ENCODE assay signal across 15 cellular contexts in the genomic region with DNA sequence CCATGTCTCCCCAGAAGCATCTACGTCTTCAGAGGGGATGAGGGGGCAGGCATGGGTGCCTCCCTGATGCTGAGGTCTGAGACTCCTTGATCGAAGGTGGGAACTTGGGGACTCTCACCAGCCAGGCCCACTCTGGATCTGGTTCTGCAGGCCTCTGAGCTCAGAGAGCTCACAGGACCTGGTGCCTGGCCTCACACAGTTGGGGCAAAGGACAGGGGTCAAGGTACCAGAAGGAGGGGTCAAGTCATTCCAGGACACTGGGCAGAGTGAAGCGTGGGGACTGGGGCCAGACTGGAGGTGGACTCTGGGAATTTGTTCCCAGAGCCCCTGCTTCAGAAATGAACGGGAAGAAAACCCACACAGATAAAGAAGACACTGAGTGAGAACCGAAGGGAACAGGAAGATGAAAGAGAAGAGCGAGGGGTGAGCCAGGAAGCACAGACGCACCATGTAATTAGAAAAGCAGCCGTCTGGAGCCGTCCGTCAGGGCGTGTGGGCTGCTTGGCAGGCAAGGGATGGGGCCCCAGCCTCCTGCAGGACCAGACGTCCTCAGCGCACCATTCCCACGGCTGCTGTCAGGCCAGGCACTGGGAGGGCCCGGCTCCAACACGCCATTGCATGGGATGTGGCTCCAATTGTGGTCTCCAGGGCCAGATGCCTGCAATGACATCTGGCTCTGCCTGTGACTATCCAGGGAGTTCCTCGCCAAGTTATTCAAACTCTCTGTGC. TPM values are rescaled to one million over a fixed set of nuclear protein-coding genes. Genes with fewer than 3 reads are reported as not detected.
DNase-seq lines count a peak whose midpoint lies in the region; ATAC-seq and TF ChIP-seq lines count a peak whose summit lies in the region.
"Had no signal": no experiment of that assay in that cellular context is flagged by ENCODE, and none has a peak within 500 bp of the region (broad histone marks: within the 10 kb centered on the region; RNA-seq: fewer than 3 reads in every experiment).

No MANE protein-coding gene starts in this region.

- peak overlapping the region; percentile 68 to 99; a peak in 2 of 4 replicates for H4K8ac ChIP-seq in IMR-90 (ENCODE audit: low read depth in 2 of 2, low read length in 2 of 2)

- H3K4me3 ChIP-seq in IMR-90 (ENCODE audit: insufficient read depth, low read depth, low read length) (no peak overlapping the region), liver (ENCODE audit: low read depth in 1 of 3, low read length in 3 of 3) (no peak overlapping the region), smooth muscle cell (no peak overlapping the region)
- H3K4me3 ChIP-seq: stomach had no signal

- H3K36me3 ChIP-seq in IMR-90 (ENCODE audit: control insufficient read depth, insufficient read depth, low read length): peaks cover 30% of the 10 kb centered on the region; the same call in 1 of the 2 replicates
- H3K36me3 ChIP-seq in liver (ENCODE audit: control insufficient read depth in 4 of 4, insufficient read depth in 3 of 4, low read depth in 1 of 4, low read length in 3 of 4): peaks cover 0 to 2% (median 0%) of the 10 kb centered on the region in 4 donors
- no peaks in the 10 kb centered on the region for H3K36me3 ChIP-seq in smooth muscle cell (ENCODE audit: low read depth)
- H3K36me3 ChIP-seq: WERI-Rb-1 had no signal

- ATAC-seq in IMR-90 (ENCODE audit: low read depth) (no peak), GM21515 (IDR thresholded peaks at IDR 0.05; ENCODE audit: unreplicated experiment) (no peak)
- ATAC-seq: activated T-cell treated with anti-CD3 and anti-CD28 coated beads, Interleukin-2, amount 50 U/mL, for 4 hours; natural killer cell had no signal

- H2BK120ac ChIP-seq in IMR-90 (ENCODE audit: low read depth, low read length): peak overlapping the region; percentile 99

- peaks cover 3% of the 10 kb centered on the region for H4K20me1 ChIP-seq in IMR-90 (ENCODE audit: insufficient read depth, low read length)
- H4K20me1 ChIP-seq in smooth muscle cell (ENCODE audit: low read depth): no peaks in the 10 kb centered on the region

- H2AFZ ChIP-seq in IMR-90 (replicated peaks; ENCODE audit: low read length, poor library complexity) (peak overlapping the region; percentile 26), smooth muscle cell (ENCODE audit: low read depth) (no peak overlapping the region)

- peaks cover 56 to 77% of the 10 kb centered on the region in 2 experiments for H3K79me1 ChIP-seq in IMR-90 (ENCODE audit: low read depth in 1 of 2, low read length in 2 of 2)

- peak overlapping the region; percentile 4; the same call in 1 of the 2 replicates for H4K5ac ChIP-seq in IMR-90 (ENCODE audit: low read depth, low read length)

- POLR2A ChIA-PET in IMR-90 (lab: Charles Lee; ENCODE audit: unreplicated experiment): no interaction called here

- CTCF ChIA-PET in IMR-90 (lab: Yijun Ruan, JAX): no interaction called here

- no peak for TF ChIP-seq POLR2A in IMR-90 (IDR thresholded peaks at IDR 0.05; ENCODE audit: low read depth, low read length)

- no peak overlapping the region for H2BK20ac ChIP-seq in IMR-90 (ENCODE audit: low read depth, low read length)

- in situ Hi-C loops in IMR-90 (cut with MboI; ENCODE audit: low sequenced_read_pairs): loop anchor here (25.0 kb wide), 1 partner anchor 90 kb away; no protein-coding TSS in a partner anchor

- H3K36me3 Mint-ChIP-seq in endothelial cell (ENCODE audit: low read depth, unreplicated experiment): peaks cover 43% of the 10 kb centered on the region
- H3K36me3 Mint-ChIP-seq: natural killer cell had no signal

- H2AK5ac ChIP-seq in IMR-90 (ENCODE audit: low read depth, low read length): peak overlapping the region; percentile 98

- intact Hi-C loops in IMR-90 (cut with micrococcal nuclease): no loop called here

- TF ChIP-seq RAD21 in IMR-90 (IDR thresholded peaks at IDR 0.05; ENCODE audit: low read length) (no peak), liver (IDR thresholded peaks at IDR 0.05) (peak in 1 of 2 donors; percentile 63)

- H3K27ac ChIP-seq in IMR-90 (ENCODE audit: insufficient read depth, low read length) (peak overlapping the region; percentile 95; the same call in 1 of the 2 replicates), liver (ENCODE audit: low read depth in 1 of 2, low read length in 2 of 2) (peak overlapping the region; percentile 78 to 82), smooth muscle cell (ENCODE audit: low read depth) (peak overlapping the region; percentile 97)
- H3K27ac ChIP-seq: stomach, WERI-Rb-1 had no signal

- H3K18ac ChIP-seq in IMR-90 (ENCODE audit: low read depth, low read length): peak overlapping the region; percentile 22; the same call in 1 of the 2 replicates

- TF ChIP-seq CTCF in IMR-90 (conservative IDR thresholded peaks at IDR 0.05; ENCODE audit: low read depth, low read length) (no peak), endothelial cell (IDR thresholded peaks at IDR 0.05; ENCODE audit: unreplicated experiment) (no peak), liver (IDR thresholded peaks at IDR 0.05; ENCODE audit: low read depth, low read length, missing input control) (no peak), smooth muscle cell (IDR thresholded peaks at IDR 0.05; ENCODE audit: borderline replicate concordance, insufficient read depth, poor library complexity, severe bottlenecking) (no peak)

- no peak overlapping the region for H3K56ac ChIP-seq in IMR-90 (ENCODE audit: extremely low read depth, insufficient read depth, low read length)

- peak overlapping the region; percentile 76 for H3K4me3 Mint-ChIP-seq in endothelial cell (ENCODE audit: unreplicated experiment)
- H3K4me3 Mint-ChIP-seq: activated T-cell treated with anti-CD3 and anti-CD28 coated beads, Interleukin-2, amount 50 U/mL, for 4 hours; H9; natural killer cell had no signal

- peaks cover 34% of the 10 kb centered on the region for H3F3A ChIP-seq in smooth muscle cell (ENCODE audit: low read depth)

- BruUV-seq in IMR-90 (replicated peaks; lab: Mats Ljungman, UMichigan): no TSS peak

- peaks cover 40% of the 10 kb centered on the region for H3K79me2 ChIP-seq in smooth muscle cell (ENCODE audit: low read depth)

- H2BK5ac ChIP-seq in IMR-90 (ENCODE audit: low read depth, low read length, poor library complexity, severe bottlenecking): peak overlapping the region; percentile 98

- peak overlapping the region; percentile 99 for H2AK9ac ChIP-seq in IMR-90 (replicated peaks; ENCODE audit: low read depth, low read length, poor library complexity)

- dilution Hi-C loops in IMR-90 (cut with HindIII; ENCODE audit: low sequenced_read_pairs, unreplicated experiment): no loop called here

- no peaks in the 10 kb centered on the region for H3K27me3 ChIP-seq in IMR-90 (ENCODE audit: control insufficient read depth, insufficient read depth, low read length)
- no peaks in the 10 kb centered on the region for H3K27me3 ChIP-seq in liver (ENCODE audit: control insufficient read depth in 4 of 4, insufficient read depth in 4 of 4, low read length in 3 of 4)
- H3K27me3 ChIP-seq in smooth muscle cell (ENCODE audit: low read depth): no peaks in the 10 kb centered on the region
- H3K27me3 ChIP-seq: stomach had no signal

- no peaks in the 10 kb centered on the region for H3K9me3 Mint-ChIP-seq in endothelial cell (ENCODE audit: unreplicated experiment)
- H3K9me3 Mint-ChIP-seq: activated T-cell treated with anti-CD3 and anti-CD28 coated beads, Interleukin-2, amount 50 U/mL, for 4 hours; H9; natural killer cell had no signal

- peaks cover 57% of the 10 kb centered on the region for H3K4me1 Mint-ChIP-seq in endothelial cell (ENCODE audit: unreplicated experiment)

- H3K27ac Mint-ChIP-seq in endothelial cell (ENCODE audit: unreplicated experiment): peak overlapping the region; percentile 82
- H3K27ac Mint-ChIP-seq: H9, natural killer cell had no signal

- H3K27me3 Mint-ChIP-seq in endothelial cell (ENCODE audit: unreplicated experiment): peaks cover 12% of the 10 kb centered on the region

- 39% methylated on average over 6 of the region's 17 CpGs; no CpG with 5 or more reads in 1 of the 2 experiments for WGBS in IMR-90 (ENCODE audit: extremely low coverage in 2 of 2, insufficient read length in 1 of 2), 2 experiments
- 39% methylated on average over 17 of the region's 17 CpGs for WGBS in liver
- 9% methylated on average over 17 of the region's 17 CpGs for WGBS in smooth muscle cell (ENCODE audit: low lambda C conversion rate)

- peaks cover 29% of the 10 kb centered on the region for H3K9me1 ChIP-seq in IMR-90 (ENCODE audit: insufficient read depth, low read length)

- peak overlapping the region; percentile 100 for H3K4ac ChIP-seq in IMR-90 (ENCODE audit: low read depth, low read length)

- DNase-seq in IMR-90 (peak; percentile 35), endothelial cell (ENCODE audit: low spot score) (no peak), smooth muscle cell (lab: John Stamatoyannopoulos, UW; ENCODE audit: unreplicated experiment) (peak; percentile 42), DMS114 treated with DMSO at 0.1 percent for 48 hours (lab: John Stamatoyannopoulos, UW; ENCODE audit: unreplicated experiment) (no peak), dermis blood vessel endothelial cell (no peak), NCI-H1105 (lab: John Stamatoyannopoulos, UW) (no peak)
- DNase-seq: activated T-cell treated with anti-CD3 and anti-CD28 coated beads, Interleukin-2, amount 50 U/mL, for 4 hours; H9; KG1; natural killer cell; stimulated activated CD4-positive, alpha-beta T cell treated with anti-CD3 and anti-CD28 coated beads, Interleukin-4, amount 100 ng/mL, for 1 hour; stomach; WERI-Rb-1 had no signal

- H3K4me2 ChIP-seq in IMR-90 (ENCODE audit: low read depth, low read length) (no peak overlapping the region), smooth muscle cell (peak overlapping the region; percentile 70)

- H4K91ac ChIP-seq in IMR-90 (ENCODE audit: insufficient read depth, low read depth, low read length): peak overlapping the region; percentile 98

- H3K9me3 ChIP-seq in IMR-90 (ENCODE audit: control insufficient read depth, insufficient read depth, low read length): no peaks in the 10 kb centered on the region
- H3K9me3 ChIP-seq in liver (ENCODE audit: control insufficient read depth in 4 of 4, low read length in 3 of 4): no peaks in the 10 kb centered on the region
- no peaks in the 10 kb centered on the region for H3K9me3 ChIP-seq in smooth muscle cell (replicated peaks; ENCODE audit: low read depth)
- H3K9me3 ChIP-seq: stomach had no signal

- H2BK15ac ChIP-seq in IMR-90 (ENCODE audit: low read depth, low read length): peak overlapping the region; percentile 77; the same call in 2 of the 3 replicates

- no peak overlapping the region for H3K9ac ChIP-seq in IMR-90 (ENCODE audit: low read depth, low read length)
- H3K9ac ChIP-seq in liver (ENCODE audit: low read depth in 1 of 2, low read length in 2 of 2): no peak overlapping the region
- peak overlapping the region; percentile 87 for H3K9ac ChIP-seq in smooth muscle cell (ENCODE audit: low read depth)

- peak overlapping the region; percentile 96 for H3K23ac ChIP-seq in IMR-90 (ENCODE audit: low read depth, low read length)

- H3K14ac ChIP-seq in IMR-90 (replicated peaks; ENCODE audit: low read depth, low read length): peak overlapping the region; percentile 79; the same call in 1 of the 2 replicates

- H3K4me1 ChIP-seq in IMR-90 (ENCODE audit: control insufficient read depth, insufficient read depth, low read length): peaks cover 37% of the 10 kb centered on the region
- H3K4me1 ChIP-seq in liver (ENCODE audit: control insufficient read depth in 4 of 4, insufficient read depth in 4 of 4, low read length in 3 of 4): peaks cover 28 to 80% (median 65%) of the 10 kb centered on the region in 4 donors
- H3K4me1 ChIP-seq in smooth muscle cell (ENCODE audit: low read depth): peaks cover 30% of the 10 kb centered on the region

RNA-seq across cellular contexts. Expression of gene ZCCHC24, which starts 47.7 kb away (rescaled TPM):
- total RNA-seq in IMR-90 (2012; rRNA removed) (12.2 and 15.1 TPM in 2 replicates), endothelial cell (ENCODE audit: unreplicated experiment) (60.0 TPM), liver (10 to 100 TPM in 1 of 2 donors, 1 to 10 TPM in 1; 7.8 to 23.9 TPM), smooth muscle cell (21.9 and 28.0 TPM in 2 replicates), dermis blood vessel endothelial cell (7.3 and 9.8 TPM in 2 replicates)
- polyA plus RNA-seq in IMR-90 (2012; rRNA removed) (25.9 and 29.9 TPM in 2 replicates), liver (10 to 100 TPM; 13.2 to 16.4 TPM), smooth muscle cell (30.6 and 52.1 TPM in 2 replicates)
- 19.8 and 29.3 TPM in 2 replicates for polyA plus RNA-seq in IMR-90 (2012; cell fraction: cytosol; rRNA removed)
- polyA plus RNA-seq in IMR-90 (2012; cell fraction: nucleus; rRNA removed; ENCODE audit: low replicate concordance): 22.4 and 28.3 TPM in 2 replicates

RNA-seq across cellular contexts. Expression of gene PPIF, which starts 50.5 kb away (rescaled TPM):
- total RNA-seq in IMR-90 (2012; rRNA removed) (29.2 and 29.7 TPM in 2 replicates), endothelial cell (ENCODE audit: unreplicated experiment) (21.9 TPM), liver (10 to 100 TPM; 22.2 to 84.3 TPM), smooth muscle cell (24.3 and 28.5 TPM in 2 replicates), dermis blood vessel endothelial cell (14.5 and 23.8 TPM in 2 replicates)
- polyA plus RNA-seq in IMR-90 (2012; rRNA removed) (127 and 130 TPM in 2 replicates), liver (10 to 100 TPM; 51.4 to 68.6 TPM), smooth muscle cell (29.7 and 35.2 TPM in 2 replicates)
- polyA plus RNA-seq in IMR-90 (2012; cell fraction: cytosol; rRNA removed): 113 and 150 TPM in 2 replicates
- 205 and 248 TPM in 2 replicates for polyA plus RNA-seq in IMR-90 (2012; cell fraction: nucleus; rRNA removed; ENCODE audit: low replicate concordance)

Comparison
In these comparisons a context has a peak if more than half of its experiments do, and no peak if none do; other contexts are left out.
1. DNase-seq: peak in IMR-90 (single experiment) and smooth muscle cell (single experiment); none in endothelial cell (single experiment), DMS114 treated with DMSO at 0.1 percent for 48 hours (single experiment), dermis blood vessel endothelial cell (single experiment) and NCI-H1105 (single experiment).
2. Peak in every context shown above with its lines, with median percentiles within 50 percentile points of each other: H3K27ac ChIP-seq.